32 cellular contexts compared by ENCODE assay signal in the genomic region with DNA sequence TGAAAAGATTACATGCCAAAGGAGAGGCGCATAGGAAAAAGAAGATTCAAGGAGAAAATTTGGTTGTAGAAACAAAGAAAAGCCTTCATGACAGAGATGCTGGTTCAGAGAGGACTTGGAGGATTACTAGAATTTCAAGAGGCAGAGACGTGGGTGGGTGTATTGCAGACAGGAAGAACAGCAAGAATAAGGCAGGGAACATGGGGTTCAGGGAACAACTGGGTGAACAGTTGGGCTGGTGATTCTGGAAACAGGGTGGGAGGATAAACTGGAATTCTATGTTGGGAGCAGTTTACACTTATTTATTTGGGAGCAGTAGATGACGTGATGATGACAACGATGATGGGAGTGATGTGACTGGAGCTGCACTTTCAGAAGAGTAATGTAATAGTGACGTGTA.
"Had no signal": no experiment of that assay in that cellular context is flagged by ENCODE, and none has a peak within 500 bp of the region (broad histone marks: within the 10 kb centered on the region; RNA-seq: fewer than 3 reads in every experiment).

No MANE protein-coding gene starts in this region.

- H3K4me3 Mint-ChIP-seq: activated CD4-positive, alpha-beta T cell treated with anti-CD3 and anti-CD28 coated beads, Interleukin-2, amount 10 ng/mL, durations not matched to agents 7 days and 5 days; activated naive CD4-positive, alpha-beta T cell treated with anti-CD3 and anti-CD28 coated beads for 36 hours; activated naive CD8-positive, alpha-beta T cell treated with anti-CD3 and anti-CD28 coated beads for 36 hours; dendritic cell treated with granulocyte-macrophage colony-stimulating factor and Interleukin-4, amounts not matched to agents 40 ng/mL and 50 ng/mL, for 4 days; natural killer cell treated with Interleukin-12 subunit alpha and Interleukin-12 subunit beta and Interleukin-15 and Interleukin-18, amount 100 ng/mL, for 72 hours; stimulated activated naive B cell treated with anti-CD40 and anti-IgM and Interleukin-4, amounts not matched to agents 10 μg/mL and 1 μg/mL and 100 μg/mL, for 72 hours; T-helper 1 cell treated with Interleukin-12 subunit alpha and Interleukin-12 subunit beta and Interleukin-4 antibody, amounts not matched to agents 30 μg/mL and 1 μg/mL, for 36 hours had no signal

- H3K9me3 Mint-ChIP-seq: activated CD4-positive, alpha-beta T cell treated with anti-CD3 and anti-CD28 coated beads, Interleukin-2, amount 10 ng/mL, durations not matched to agents 7 days and 5 days; activated naive CD4-positive, alpha-beta T cell treated with anti-CD3 and anti-CD28 coated beads for 36 hours; activated naive CD8-positive, alpha-beta T cell treated with anti-CD3 and anti-CD28 coated beads for 36 hours; dendritic cell treated with granulocyte-macrophage colony-stimulating factor and Interleukin-4, amounts not matched to agents 40 ng/mL and 50 ng/mL, for 4 days; natural killer cell treated with Interleukin-12 subunit alpha and Interleukin-12 subunit beta and Interleukin-15 and Interleukin-18, amount 100 ng/mL, for 72 hours; stimulated activated naive B cell treated with anti-CD40 and anti-IgM and Interleukin-4, amounts not matched to agents 10 μg/mL and 1 μg/mL and 100 μg/mL, for 72 hours; T-helper 1 cell treated with Interleukin-12 subunit alpha and Interleukin-12 subunit beta and Interleukin-4 antibody, amounts not matched to agents 30 μg/mL and 1 μg/mL, for 36 hours had no signal

- H3K9me3 ChIP-seq: adrenal gland, ascending aorta, esophagus muscularis mucosa, heart left ventricle, lower lobe of right lung, mucosa of descending colon, pancreas, psoas muscle, right atrium auricular region, stomach, suprapubic skin, tibial nerve had no signal

- H3K4me3 ChIP-seq: adrenal gland, ascending aorta, esophagus muscularis mucosa, heart left ventricle, lower lobe of right lung, mucosa of descending colon, pancreas, psoas muscle, right atrium auricular region, smooth muscle cell, stomach, suprapubic skin, tibial nerve had no signal

- H3K27ac ChIP-seq: adrenal gland, ascending aorta, brain microvascular endothelial cell, esophagus muscularis mucosa, foreskin keratinocyte, heart left ventricle, lower lobe of right lung, pancreas, psoas muscle, right atrium auricular region, stomach, suprapubic skin had no signal

- ATAC-seq: foreskin keratinocyte; heart left ventricle; left lobe of liver; lower lobe of right lung; mucosa of descending colon; natural killer cell treated with Interleukin-12 subunit alpha and Interleukin-12 subunit beta and Interleukin-15 and Interleukin-18, amount 100 ng/mL, for 72 hours; pancreas; psoas muscle; stimulated activated naive B cell treated with anti-CD40 and anti-IgM and Interleukin-4, amounts not matched to agents 10 μg/mL and 1 μg/mL and 100 μg/mL, for 72 hours had no signal

- H3K27me3 Mint-ChIP-seq: activated CD4-positive, alpha-beta T cell treated with anti-CD3 and anti-CD28 coated beads, Interleukin-2, amount 10 ng/mL, durations not matched to agents 7 days and 5 days; activated naive CD8-positive, alpha-beta T cell treated with anti-CD3 and anti-CD28 coated beads for 36 hours; dendritic cell treated with granulocyte-macrophage colony-stimulating factor and Interleukin-4, amounts not matched to agents 40 ng/mL and 50 ng/mL, for 4 days; natural killer cell treated with Interleukin-12 subunit alpha and Interleukin-12 subunit beta and Interleukin-15 and Interleukin-18, amount 100 ng/mL, for 72 hours; stimulated activated naive B cell treated with anti-CD40 and anti-IgM and Interleukin-4, amounts not matched to agents 10 μg/mL and 1 μg/mL and 100 μg/mL, for 72 hours had no signal

- H3K27me3 ChIP-seq: adrenal gland, ascending aorta, brain microvascular endothelial cell, esophagus muscularis mucosa, foreskin keratinocyte, heart left ventricle, pancreas, right atrium auricular region, stomach, suprapubic skin, tibial nerve had no signal

- H3K4me1 Mint-ChIP-seq: activated CD4-positive, alpha-beta T cell treated with anti-CD3 and anti-CD28 coated beads, Interleukin-2, amount 10 ng/mL, durations not matched to agents 7 days and 5 days; activated naive CD8-positive, alpha-beta T cell treated with anti-CD3 and anti-CD28 coated beads for 36 hours had no signal

- H3K36me3 Mint-ChIP-seq: natural killer cell treated with Interleukin-12 subunit alpha and Interleukin-12 subunit beta and Interleukin-15 and Interleukin-18, amount 100 ng/mL, for 72 hours had no signal

- H3K27ac Mint-ChIP-seq: activated CD4-positive, alpha-beta T cell treated with anti-CD3 and anti-CD28 coated beads, Interleukin-2, amount 10 ng/mL, durations not matched to agents 7 days and 5 days; activated naive CD4-positive, alpha-beta T cell treated with anti-CD3 and anti-CD28 coated beads for 36 hours; activated naive CD8-positive, alpha-beta T cell treated with anti-CD3 and anti-CD28 coated beads for 36 hours; dendritic cell treated with granulocyte-macrophage colony-stimulating factor and Interleukin-4, amounts not matched to agents 40 ng/mL and 50 ng/mL, for 4 days; natural killer cell treated with Interleukin-12 subunit alpha and Interleukin-12 subunit beta and Interleukin-15 and Interleukin-18, amount 100 ng/mL, for 72 hours; stimulated activated naive B cell treated with anti-CD40 and anti-IgM and Interleukin-4, amounts not matched to agents 10 μg/mL and 1 μg/mL and 100 μg/mL, for 72 hours; T-helper 1 cell treated with Interleukin-12 subunit alpha and Interleukin-12 subunit beta and Interleukin-4 antibody, amounts not matched to agents 30 μg/mL and 1 μg/mL, for 36 hours had no signal

- H3K4me1 ChIP-seq: adrenal gland, ascending aorta, esophagus muscularis mucosa, foreskin keratinocyte, heart left ventricle, lower lobe of right lung, pancreas, psoas muscle, right atrium auricular region, stomach, suprapubic skin, tibial nerve had no signal

- DNase-seq: activated CD4-positive, alpha-beta T cell treated with anti-CD3 and anti-CD28 coated beads, Interleukin-2, amount 10 ng/mL, durations not matched to agents 7 days and 5 days; activated CD4-positive, CD25-positive, alpha-beta regulatory T cell treated with anti-CD3 and anti-CD28 coated beads, Interleukin-2, amount 50 U/mL, for 72 hours; activated CD8-positive, alpha-beta memory T cell treated with anti-CD3 and anti-CD28 coated beads for 24 hours; activated effector memory CD4-positive, alpha-beta T cell treated with anti-CD3 and anti-CD28 coated beads, Interleukin-2, amount 50 U/mL, for 16 hours; activated naive CD4-positive, alpha-beta T cell treated with anti-CD3 and anti-CD28 coated beads for 36 hours; activated naive CD8-positive, alpha-beta T cell treated with anti-CD3 and anti-CD28 coated beads for 36 hours; adrenal gland; brain microvascular endothelial cell; effector CD4-positive, alpha-beta T cell; foreskin keratinocyte; heart left ventricle; kidney glomerular epithelial cell; lower lobe of right lung; mesenchymal stem cell; mucosa of descending colon; pancreas; psoas muscle; stimulated activated CD4-positive, alpha-beta T cell treated with anti-CD3 and anti-CD28 coated beads, Interleukin-15, amount 100 ng/mL, for 24 hours; stimulated activated CD4-positive, alpha-beta T cell treated with anti-CD3 and anti-CD28 coated beads, Interleukin-2, amount 100 ng/mL, for 24 hours; stimulated activated naive B cell treated with anti-CD40 and anti-IgM and Interleukin-4, amounts not matched to agents 10 μg/mL and 1 μg/mL and 100 μg/mL, for 72 hours; stomach; SW 1271 had no signal
